Comparison of ENCODE assay signal across 30 cellular contexts in genomic region chr7:30708412-30708811, GRCh38. TPM values are rescaled to one million over a fixed set of nuclear protein-coding genes. Genes with fewer than 3 reads are reported as not detected.
"Had no signal": no experiment of that assay in that cellular context is flagged by ENCODE, and none has a peak within 500 bp of the region (broad histone marks: within the 10 kb centered on the region; RNA-seq: fewer than 3 reads in every experiment).

No MANE protein-coding gene starts in this region.

- H3K27ac ChIP-seq: foreskin keratinocyte, lower lobe of right lung, neural progenitor cell, transverse colon, uterus had no signal

- FAIRE-seq: islet of Langerhans had no signal

- H3K9ac ChIP-seq: neural progenitor cell had no signal

- H3K27me3 ChIP-seq: breast epithelium, neural progenitor cell, suprapubic skin, transverse colon, uterus had no signal

- H3K4me1 ChIP-seq: foreskin keratinocyte, transverse colon, uterus had no signal

- H2AFZ ChIP-seq: neural progenitor cell had no signal

- H3K36me3 ChIP-seq: breast epithelium, lower lobe of right lung, neural progenitor cell, suprapubic skin, transverse colon, uterus had no signal

- DNase-seq: activated CD4-positive, alpha-beta T cell treated with anti-CD3 and anti-CD28 coated beads for 4 hours; activated CD4-positive, alpha-beta T cell treated with anti-CD3 and anti-CD28 coated beads, Interleukin-2, amount 50 U/mL, for 48 hours; activated CD4-positive, CD25-positive, alpha-beta regulatory T cell; activated naive CD4-positive, alpha-beta T cell treated with Interleukin-2 at 50 U/mL for 16 hours; activated naive CD8-positive, alpha-beta T cell treated with anti-CD3 and anti-CD28 coated beads for 36 hours; activated T-cell treated with anti-CD3 and anti-CD28 coated beads, Interleukin-2, amount 50 U/mL, for 48 hours; amniotic stem cell; cerebellar nuclear complex; cortex of kidney; endodermal cell; foreskin keratinocyte; glutamatergic neuron; left colon; lower lobe of right lung; naive thymus-derived CD4-positive, alpha-beta T cell; retina; stimulated activated CD4-positive, alpha-beta T cell treated with anti-CD3 and anti-CD28 coated beads, Interleukin-1b, Interleukin-23, amount 100 ng/mL, for 48 hours; stimulated activated naive CD8-positive, alpha-beta T cell treated with anti-CD3 and anti-CD28 coated beads, Interleukin-15, amount 100 ng/mL, for 72 hours; T1000; transverse colon had no signal

- H3K9me3 ChIP-seq: breast epithelium, lower lobe of right lung, suprapubic skin, transverse colon, uterus had no signal

- H3K4me3 ChIP-seq: breast epithelium, lower lobe of right lung, neural progenitor cell, suprapubic skin, transverse colon, uterus had no signal

- H3K4me2 ChIP-seq: neural progenitor cell had no signal

- ATAC-seq: foreskin keratinocyte; left colon; naive thymus-derived CD4-positive, alpha-beta T cell; stimulated activated effector memory CD8-positive, alpha-beta T cell treated with anti-CD3 and anti-CD28 coated beads, Interleukin-12 subunit alpha, Interleukin-12 subunit beta, amount 100 ng/mL, for 72 hours; stimulated activated naive CD8-positive, alpha-beta T cell treated with anti-CD3 and anti-CD28 coated beads, Interleukin-15, amount 100 ng/mL, for 72 hours had no signal

RNA-seq across cellular contexts. Expression of gene CRHR2, which starts 26.2 kb away (rescaled TPM):
- total RNA-seq: activated CD8-positive, alpha-beta memory T cell treated with anti-CD3 and anti-CD28 coated beads for 36 hours; activated naive CD8-positive, alpha-beta T cell treated with anti-CD3 and anti-CD28 coated beads for 36 hours; endodermal cell; fibroblast of lung; foreskin keratinocyte; lower lobe of right lung; naive thymus-derived CD4-positive, alpha-beta T cell; osteocyte; progenitor cell of endocrine pancreas; transverse colon had no signal
- polyA plus RNA-seq: fibroblast of lung; foreskin keratinocyte; naive thymus-derived CD4-positive, alpha-beta T cell had no signal

RNA-seq across cellular contexts. Expression of gene INMT, which starts 43.5 kb away (rescaled TPM):
- total RNA-seq: activated CD8-positive, alpha-beta memory T cell treated with anti-CD3 and anti-CD28 coated beads for 36 hours; foreskin keratinocyte had no signal
- polyA plus RNA-seq: foreskin keratinocyte had no signal
